In genomic region chr1:219264557-219264956, GRCh38 we compare ENCODE assay signal across 16 cellular contexts.
DNase-seq lines count a peak whose midpoint lies in the region; TF ChIP-seq lines count a peak whose summit lies in the region.
"Had no signal": no experiment of that assay in that cellular context is flagged by ENCODE, and none has a peak within 500 bp of the region (broad histone marks: within the 10 kb centered on the region; RNA-seq: fewer than 3 reads in every experiment).

No MANE protein-coding gene starts in this region.

- peaks cover 2 to 8% of the 10 kb centered on the region in 2 donors for H3K4me1 ChIP-seq in neuronal stem cell (ENCODE audit: control insufficient read depth in 2 of 2, insufficient read depth in 1 of 2, low read depth in 1 of 2, low read length in 2 of 2)
- H3K4me1 ChIP-seq: colonic mucosa had no signal

- no peak overlapping the region for H2AK5ac ChIP-seq in neuronal stem cell (ENCODE audit: low read depth, low read length)

- H2BK12ac ChIP-seq in neuronal stem cell (ENCODE audit: low read length) = no peak overlapping the region

- DNase-seq in HuH-7 (ENCODE audit: low spot score) (peak; percentile 16), NCI-H69 (lab: John Stamatoyannopoulos, UW) (peak; percentile 98), fibroblast of the aortic adventitia (ENCODE audit: low read depth) (peak; percentile 5), neuronal stem cell (ENCODE audit: low spot score) (peak; percentile 14), dedifferentiated amniotic fluid mesenchymal stem cell (ENCODE audit: extremely low spot score) (no peak), NCI-H526 (lab: John Stamatoyannopoulos, UW) (no peak), nucleus accumbens (lab: John Stamatoyannopoulos, UW) (no peak)
- no peak for DNase-seq in stimulated activated naive CD4-positive, alpha-beta T cell treated with Interleukin-2 at 50 U/mL for 16 hours (lab: John Stamatoyannopoulos, UW)
- DNase-seq: activated CD4-positive, alpha-beta T cell treated with anti-CD3 and anti-CD28 coated beads for 1 hour; activated CD8-positive, alpha-beta memory T cell treated with anti-CD3 and anti-CD28 coated beads, Interleukin-2, amount 10 ng/mL, durations not matched to agents 7 days and 5 days; activated effector memory CD4-positive, alpha-beta T cell treated with anti-CD3 and anti-CD28 coated beads, Interleukin-2, amount 50 U/mL, for 16 hours; anterior cingulate cortex; colonic mucosa; pancreas; small intestine; tibial artery had no signal

- no peak overlapping the region for H3K14ac ChIP-seq in neuronal stem cell (ENCODE audit: low read length)

- H2BK120ac ChIP-seq in neuronal stem cell (ENCODE audit: low read depth, low read length) = no peak overlapping the region

- no peak for TF ChIP-seq CTCF in fibroblast of the aortic adventitia (IDR thresholded peaks at IDR 0.05; ENCODE audit: insufficient read depth, low read length)

- H3K79me1 ChIP-seq in neuronal stem cell (ENCODE audit: low read depth, low read length) = no peaks in the 10 kb centered on the region

- no peak overlapping the region for H3K18ac ChIP-seq in neuronal stem cell (ENCODE audit: low read length)

- no peak overlapping the region for H3K4me3 ChIP-seq in fibroblast of the aortic adventitia (ENCODE audit: low read depth, low read length)
- H3K4me3 ChIP-seq in neuronal stem cell (ENCODE audit: low read length in 2 of 2) = no peak overlapping the region
- H3K4me3 ChIP-seq: colonic mucosa, pancreas, tibial artery had no signal

- no peak overlapping the region for H3K4me2 ChIP-seq in neuronal stem cell (ENCODE audit: insufficient read depth, low read length, poor library complexity, severe bottlenecking)

- no CpG with 5 or more reads among the region's 5 CpGs for WGBS in neuronal stem cell (ENCODE audit: extremely low coverage in 2 of 2, insufficient read length in 2 of 2, insufficient replicate concordance in 1 of 2), 2 donors

- no peak overlapping the region for H3K23ac ChIP-seq in neuronal stem cell (ENCODE audit: low read depth, low read length, poor library complexity)

- H4K91ac ChIP-seq in neuronal stem cell (ENCODE audit: low read depth, low read length, poor library complexity) = no peak overlapping the region

- no peak overlapping the region for H3K27ac ChIP-seq in neuronal stem cell (replicated peaks; ENCODE audit: low read length)
- H3K27ac ChIP-seq: colonic mucosa, pancreas, tibial artery had no signal

- H3K9ac ChIP-seq in neuronal stem cell (ENCODE audit: low read depth, low read length, poor library complexity) = no peak overlapping the region

- no peaks in the 10 kb centered on the region for H3K27me3 ChIP-seq in neuronal stem cell (ENCODE audit: control insufficient read depth in 3 of 3, insufficient read depth in 3 of 3, low read depth in 1 of 3, low read length in 3 of 3)
- H3K27me3 ChIP-seq: colonic mucosa, pancreas, tibial artery had no signal

- H2BK5ac ChIP-seq in neuronal stem cell (ENCODE audit: low read length) = no peak overlapping the region

- no peaks in the 10 kb centered on the region for H3K36me3 ChIP-seq in neuronal stem cell (replicated peaks in 1 of 2; ENCODE audit: control insufficient read depth in 2 of 2, insufficient read depth in 2 of 2, low read length in 2 of 2)
- H3K36me3 ChIP-seq: colonic mucosa, pancreas, tibial artery had no signal

- H4K8ac ChIP-seq in neuronal stem cell (ENCODE audit: low read depth, low read length) = no peak overlapping the region

- H2AFZ ChIP-seq in neuronal stem cell (ENCODE audit: low read length) = no peak overlapping the region

- H2BK15ac ChIP-seq in neuronal stem cell (ENCODE audit: low read length) = no peak overlapping the region

- no peak overlapping the region for H3K4ac ChIP-seq in neuronal stem cell (ENCODE audit: low read length)

- peaks cover 4 to 19% of the 10 kb centered on the region in 2 donors for H3K9me3 ChIP-seq in neuronal stem cell (replicated peaks in 1 of 2; ENCODE audit: control insufficient read depth in 2 of 2, insufficient read depth in 1 of 2, low read depth in 1 of 2, low read length in 2 of 2)
- H3K9me3 ChIP-seq: colonic mucosa, pancreas, tibial artery had no signal

Comparison
In these comparisons a context has a peak if more than half of its experiments do, and no peak if none do; other contexts are left out.
1. DNase-seq: peak in HuH-7 (single experiment), NCI-H69 (single experiment), fibroblast of the aortic adventitia (single experiment) and neuronal stem cell (single experiment); none in stimulated activated naive CD4-positive, alpha-beta T cell treated with Interleukin-2 at 50 U/mL for 16 hours (single experiment), dedifferentiated amniotic fluid mesenchymal stem cell (single experiment), NCI-H526 (0 of 2) and nucleus accumbens (0 of 56).